ENCODE assay signal across 10 cellular contexts in genomic region chr2:74146929-74147728, GRCh38. TPM values are rescaled to one million over a fixed set of nuclear protein-coding genes. Genes with fewer than 3 reads are reported as not detected.
DNase-seq lines count a peak whose midpoint lies in the region; ATAC-seq and TF ChIP-seq lines count a peak whose summit lies in the region.
"Had no signal": no experiment of that assay in that cellular context is flagged by ENCODE, and none has a peak within 500 bp of the region (broad histone marks: within the 10 kb centered on the region; RNA-seq: fewer than 3 reads in every experiment).

No MANE protein-coding gene starts in this region.

- H3K36me3 Mint-ChIP-seq in stimulated activated naive B cell treated with anti-CD40 and anti-IgM and Interleukin-4, amounts not matched to agents 10 μg/mL and 1 μg/mL and 100 μg/mL, for 72 hours = peaks cover 14 to 17% of the 10 kb centered on the region in 2 donors

- H3K27ac ChIP-seq in HUES64 (ENCODE audit: low read depth, low read length) = peak overlapping the region; percentile 77; the same call in 1 of the 2 replicates

- no peak for TF ChIP-seq CTCF in BJ (IDR thresholded peaks at IDR 0.05; ENCODE audit: insufficient read depth, low read depth, low read length)

- H3K36me3 ChIP-seq in BJ (ENCODE audit: control insufficient read depth, insufficient read depth, low read length) (peaks cover 2% of the 10 kb centered on the region), HUES64 (ENCODE audit: insufficient read depth, low read length) (peaks cover 16% of the 10 kb centered on the region), adipocyte (ENCODE audit: control insufficient read depth, insufficient read depth, low read length, severe bottlenecking) (peaks cover 20% of the 10 kb centered on the region)

- no peak for DNase-seq in BJ (ENCODE audit: low read depth)
- peak; percentile 34 for DNase-seq in GM19238 (ENCODE audit: insufficient read length, low spot score)
- peak; percentile 59 for DNase-seq in adipocyte (ENCODE audit: low read depth)
- DNase-seq in iPS-NIHi7 (ENCODE audit: extremely low spot score) = peak; percentile 33
- DNase-seq in stimulated activated naive B cell treated with anti-CD40 and anti-IgM and Interleukin-4, amounts not matched to agents 10 μg/mL and 1 μg/mL and 100 μg/mL, for 72 hours = peak; percentile 63
- no peak for DNase-seq in activated gamma-delta T cell (lab: John Stamatoyannopoulos, UW)
- no peak for DNase-seq in cerebellar nuclear complex (lab: John Stamatoyannopoulos, UW)

- 12% methylated on average over 29 of the region's 29 CpGs for WGBS in HUES64

- no peaks in the 10 kb centered on the region for H3K9me3 ChIP-seq in HUES64 (ENCODE audit: insufficient read depth, low read depth, low read length)
- no peaks in the 10 kb centered on the region for H3K9me3 ChIP-seq in adipocyte (ENCODE audit: control insufficient read depth, low read length)

- no peaks in the 10 kb centered on the region for H3K9me3 Mint-ChIP-seq in stimulated activated naive B cell treated with anti-CD40 and anti-IgM and Interleukin-4, amounts not matched to agents 10 μg/mL and 1 μg/mL and 100 μg/mL, for 72 hours
- H3K9me3 Mint-ChIP-seq: stimulated activated naive CD8-positive, alpha-beta T cell treated with anti-CD3 and anti-CD28 coated beads, Interleukin-15, Interleukin-2, amounts not matched to agents 100 ng/mL and 50 ng/mL, for 24 hours; T-helper 1 cell treated with Interleukin-12 subunit alpha and Interleukin-12 subunit beta and Interleukin-4 antibody, amounts not matched to agents 30 μg/mL and 1 μg/mL, for 36 hours had no signal

- H3K9ac ChIP-seq in HUES64 (ENCODE audit: low read depth, low read length) (peak overlapping the region; percentile 73), adipocyte (ENCODE audit: low read length) (peak overlapping the region; percentile 82)

- no peak overlapping the region for H3K4me3 Mint-ChIP-seq in stimulated activated naive B cell treated with anti-CD40 and anti-IgM and Interleukin-4, amounts not matched to agents 10 μg/mL and 1 μg/mL and 100 μg/mL, for 72 hours
- H3K4me3 Mint-ChIP-seq: stimulated activated naive CD8-positive, alpha-beta T cell treated with anti-CD3 and anti-CD28 coated beads, Interleukin-15, Interleukin-2, amounts not matched to agents 100 ng/mL and 50 ng/mL, for 24 hours; T-helper 1 cell treated with Interleukin-12 subunit alpha and Interleukin-12 subunit beta and Interleukin-4 antibody, amounts not matched to agents 30 μg/mL and 1 μg/mL, for 36 hours had no signal

- POLR2A ChIA-PET in BJ (lab: Charles Lee) = no interaction called here

- peaks cover 9 to 11% of the 10 kb centered on the region in 2 donors for H3K4me1 Mint-ChIP-seq in stimulated activated naive B cell treated with anti-CD40 and anti-IgM and Interleukin-4, amounts not matched to agents 10 μg/mL and 1 μg/mL and 100 μg/mL, for 72 hours

- no peaks in the 10 kb centered on the region for H3K27me3 Mint-ChIP-seq in stimulated activated naive B cell treated with anti-CD40 and anti-IgM and Interleukin-4, amounts not matched to agents 10 μg/mL and 1 μg/mL and 100 μg/mL, for 72 hours
- H3K27me3 Mint-ChIP-seq: stimulated activated naive CD8-positive, alpha-beta T cell treated with anti-CD3 and anti-CD28 coated beads, Interleukin-15, Interleukin-2, amounts not matched to agents 100 ng/mL and 50 ng/mL, for 24 hours had no signal

- H3K4me3 ChIP-seq in BJ (ENCODE audit: low read depth, low read length) (peak overlapping the region; percentile 53), HUES64 (ENCODE audit: low read length) (peak overlapping the region; percentile 83), adipocyte (ENCODE audit: low read length) (peak overlapping the region; percentile 85)

- H3K27me3 ChIP-seq in BJ (ENCODE audit: control insufficient read depth, insufficient read depth, low read length) (no peaks in the 10 kb centered on the region), HUES64 (ENCODE audit: insufficient read depth, low read length) (no peaks in the 10 kb centered on the region), adipocyte (replicated peaks; ENCODE audit: control insufficient read depth, insufficient read depth, low read length) (no peaks in the 10 kb centered on the region)

- H3K4me1 ChIP-seq in HUES64 (ENCODE audit: insufficient read depth, low read length) (peaks cover 6% of the 10 kb centered on the region; the same call in 1 of the 2 replicates), adipocyte (ENCODE audit: control insufficient read depth, insufficient read depth, low read length) (peaks cover 16% of the 10 kb centered on the region)

- CTCF ChIA-PET in BJ (lab: Yijun Ruan, JAX) = interaction anchor here (0.7 to 6.5 kb wide), 11 partner anchors 9 to 323 kb away, joined by 3 to 57 read pairs (median 4); partner anchors contain the start of gene STAMBP

- no peak overlapping the region for H3K27ac Mint-ChIP-seq in stimulated activated naive B cell treated with anti-CD40 and anti-IgM and Interleukin-4, amounts not matched to agents 10 μg/mL and 1 μg/mL and 100 μg/mL, for 72 hours
- H3K27ac Mint-ChIP-seq: stimulated activated naive CD8-positive, alpha-beta T cell treated with anti-CD3 and anti-CD28 coated beads, Interleukin-15, Interleukin-2, amounts not matched to agents 100 ng/mL and 50 ng/mL, for 24 hours; T-helper 1 cell treated with Interleukin-12 subunit alpha and Interleukin-12 subunit beta and Interleukin-4 antibody, amounts not matched to agents 30 μg/mL and 1 μg/mL, for 36 hours had no signal

- peak; percentile 62 to 66 for ATAC-seq in stimulated activated naive B cell treated with anti-CD40 and anti-IgM and Interleukin-4, amounts not matched to agents 10 μg/mL and 1 μg/mL and 100 μg/mL, for 72 hours (replicated peaks)

RNA-seq across cellular contexts. Expression of gene BOLA3, which starts 0.6 kb away (rescaled TPM):
- polyA plus RNA-seq in BJ (2011; rRNA removed) = 11.4 and 35.9 TPM in 2 replicates
- 2.1 and 3.1 TPM in 2 replicates for polyA minus RNA-seq in BJ (2011; rRNA and poly(A)+ RNA removed)
- 78.2 TPM for polyA plus RNA-seq in HUES64 (2013, experiment 1 of 2)
- polyA plus RNA-seq in HUES64 (2013, experiment 2 of 2) = 91.2 TPM

RNA-seq across cellular contexts. Expression of gene MOB1A, which starts 31.6 kb away (rescaled TPM):
- 19.1 and 42.8 TPM in 2 replicates for polyA plus RNA-seq in BJ (2011; rRNA removed)
- polyA minus RNA-seq in BJ (2011; rRNA and poly(A)+ RNA removed) = 23.2 and 28.7 TPM in 2 replicates
- polyA plus RNA-seq in HUES64 (2013, experiment 1 of 2) = 48.7 TPM
- polyA plus RNA-seq in HUES64 (2013, experiment 2 of 2) = 62.1 TPM

RNA-seq across cellular contexts. Expression of gene MTHFD2, which starts 51.3 kb away (rescaled TPM):
- 282 and 380 TPM in 2 replicates for polyA plus RNA-seq in BJ (2011; rRNA removed)
- polyA minus RNA-seq in BJ (2011; rRNA and poly(A)+ RNA removed) = 200 and 277 TPM in 2 replicates
- polyA plus RNA-seq in HUES64 (2013, experiment 1 of 2) = 120 TPM
- 127 TPM for polyA plus RNA-seq in HUES64 (2013, experiment 2 of 2)

Comparison
In these comparisons a context has a peak if more than half of its experiments do, and no peak if none do; other contexts are left out.
1. DNase-seq: peak in GM19238 (single experiment), adipocyte (single experiment), iPS-NIHi7 (single experiment) and stimulated activated naive B cell treated with anti-CD40 and anti-IgM and Interleukin-4, amounts not matched to agents 10 μg/mL and 1 μg/mL and 100 μg/mL, for 72 hours (single experiment); none in BJ (single experiment), activated gamma-delta T cell (single experiment) and cerebellar nuclear complex (0 of 2).
2. Peak in every context shown above with its lines, with median percentiles within 50 percentile points of each other: H3K4me3 ChIP-seq.